Comparison of ENCODE assay signal across 1 cellular context in genomic region chr5:142922223-142922952, GRCh38.
A peak's percentile ranks its signal among the peaks of the same experiment; 100 is the strongest.
TF ChIP-seq lines count a peak whose summit lies in the region.

No MANE protein-coding gene starts in this region.

TF ChIP-seq in HepG2, 621 proteins besides CTCF, POLR2A, EP300 and RAD21 (continued from another document and continues in another):
- peak; percentile 76 for TF ChIP-seq SKIL (CRISPR knock-in tag; IDR thresholded peaks at IDR 0.05; ENCODE audit: borderline replicate concordance)
- TF ChIP-seq, protein P1, sequence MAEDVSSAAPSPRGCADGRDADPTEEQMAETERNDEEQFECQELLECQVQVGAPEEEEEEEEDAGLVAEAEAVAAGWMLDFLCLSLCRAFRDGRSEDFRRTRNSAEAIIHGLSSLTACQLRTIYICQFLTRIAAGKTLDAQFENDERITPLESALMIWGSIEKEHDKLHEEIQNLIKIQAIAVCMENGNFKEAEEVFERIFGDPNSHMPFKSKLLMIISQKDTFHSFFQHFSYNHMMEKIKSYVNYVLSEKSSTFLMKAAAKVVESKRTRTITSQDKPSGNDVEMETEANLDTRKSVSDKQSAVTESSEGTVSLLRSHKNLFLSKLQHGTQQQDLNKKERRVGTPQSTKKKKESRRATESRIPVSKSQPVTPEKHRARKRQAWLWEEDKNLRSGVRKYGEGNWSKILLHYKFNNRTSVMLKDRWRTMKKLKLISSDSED (CRISPR knock-in tag; IDR thresholded peaks at IDR 0.05) = no peak
- no peak for TF ChIP-seq ZMAT3 (CRISPR knock-in tag; conservative IDR thresholded peaks at IDR 0.05)
- no peak for TF ChIP-seq ZBTB4 (CRISPR knock-in tag; IDR thresholded peaks at IDR 0.05; ENCODE audit: borderline replicate concordance)
- no peak for TF ChIP-seq ZFP36 (IDR thresholded peaks at IDR 0.05; ENCODE audit: borderline replicate concordance, low read depth, low read length, partially characterized antibody)
- peak; percentile 69 for TF ChIP-seq MED1 (CRISPR knock-in tag; IDR thresholded peaks at IDR 0.05)
- TF ChIP-seq ZNF296 (CRISPR knock-in tag; conservative IDR thresholded peaks at IDR 0.05) = no peak
- no peak for TF ChIP-seq ARID2 (CRISPR knock-in tag; IDR thresholded peaks at IDR 0.05; ENCODE audit: borderline replicate concordance)
- TF ChIP-seq ZNF430 (CRISPR knock-in tag; IDR thresholded peaks at IDR 0.05) = no peak
- TF ChIP-seq TBX3 (IDR thresholded peaks at IDR 0.05; ENCODE audit: borderline replicate concordance) = peak; percentile 66; the same call in 1 of the 2 replicates
- TF ChIP-seq MLXIP (CRISPR knock-in tag; IDR thresholded peaks at IDR 0.05; ENCODE audit: borderline replicate concordance) = no peak
- peak; percentile 81; the same call in 1 of the 2 replicates for TF ChIP-seq ZNF646 (CRISPR knock-in tag; IDR thresholded peaks at IDR 0.05)
- TF ChIP-seq, protein P2, sequence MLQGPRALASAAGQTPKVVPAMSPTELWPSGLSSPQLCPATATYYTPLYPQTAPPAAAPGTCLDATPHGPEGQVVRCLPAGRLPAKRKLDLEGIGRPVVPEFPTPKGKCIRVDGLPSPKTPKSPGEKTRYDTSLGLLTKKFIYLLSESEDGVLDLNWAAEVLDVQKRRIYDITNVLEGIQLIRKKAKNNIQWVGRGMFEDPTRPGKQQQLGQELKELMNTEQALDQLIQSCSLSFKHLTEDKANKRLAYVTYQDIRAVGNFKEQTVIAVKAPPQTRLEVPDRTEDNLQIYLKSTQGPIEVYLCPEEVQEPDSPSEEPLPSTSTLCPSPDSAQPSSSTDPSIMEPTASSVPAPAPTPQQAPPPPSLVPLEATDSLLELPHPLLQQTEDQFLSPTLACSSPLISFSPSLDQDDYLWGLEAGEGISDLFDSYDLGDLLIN (CRISPR knock-in tag; IDR thresholded peaks at IDR 0.05; ENCODE audit: borderline replicate concordance) = no peak
- TF ChIP-seq ISL2 (CRISPR knock-in tag; IDR thresholded peaks at IDR 0.05) = peak; percentile 95
- no peak for TF ChIP-seq ZKSCAN8 (CRISPR knock-in tag; IDR thresholded peaks at IDR 0.05; ENCODE audit: borderline replicate concordance)
- no peak for TF ChIP-seq ZNF33A (CRISPR knock-in tag; IDR thresholded peaks at IDR 0.05; ENCODE audit: borderline replicate concordance)
- no peak for TF ChIP-seq ATF6 (CRISPR knock-in tag; conservative IDR thresholded peaks at IDR 0.05)
- TF ChIP-seq KLF9 (CRISPR knock-in tag; IDR thresholded peaks at IDR 0.05; ENCODE audit: low read depth) = no peak
- peak; percentile 28; the same call in 1 of the 2 replicates for TF ChIP-seq MYPOP (CRISPR knock-in tag; IDR thresholded peaks at IDR 0.05)
- no peak for TF ChIP-seq ZNF12 (CRISPR knock-in tag; IDR thresholded peaks at IDR 0.05)
- TF ChIP-seq ZNF749 (CRISPR knock-in tag; IDR thresholded peaks at IDR 0.05; ENCODE audit: borderline replicate concordance) = no peak
- TF ChIP-seq E2F1 (CRISPR knock-in tag; IDR thresholded peaks at IDR 0.05) = no peak
- TF ChIP-seq WIZ (CRISPR knock-in tag; IDR thresholded peaks at IDR 0.05) = no peak
- TF ChIP-seq PLRG1 (conservative IDR thresholded peaks at IDR 0.05) = no peak
- no peak for TF ChIP-seq MXI1 (IDR thresholded peaks at IDR 0.05; ENCODE audit: borderline replicate concordance, low read depth, low read length)
- no peak for TF ChIP-seq ZNF33B (CRISPR knock-in tag; IDR thresholded peaks at IDR 0.05)
- TF ChIP-seq MBD4 (IDR thresholded peaks at IDR 0.05; ENCODE audit: borderline replicate concordance, low read length) = peak; percentile 74; the same call in 1 of the 2 replicates
- TF ChIP-seq ZNF337 (CRISPR knock-in tag; IDR thresholded peaks at IDR 0.05; ENCODE audit: borderline replicate concordance, low read depth) = no peak
- TF ChIP-seq, protein P3, sequence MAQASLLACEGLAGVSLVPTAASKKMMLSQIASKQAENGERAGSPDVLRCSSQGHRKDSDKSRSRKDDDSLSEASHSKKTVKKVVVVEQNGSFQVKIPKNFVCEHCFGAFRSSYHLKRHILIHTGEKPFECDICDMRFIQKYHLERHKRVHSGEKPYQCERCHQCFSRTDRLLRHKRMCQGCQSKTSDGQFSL (CRISPR knock-in tag; IDR thresholded peaks at IDR 0.05) = no peak
- no peak for TF ChIP-seq ZBTB44 (CRISPR knock-in tag; IDR thresholded peaks at IDR 0.05)
- TF ChIP-seq SKI (IDR thresholded peaks at IDR 0.05; ENCODE audit: partially characterized antibody) = peak; percentile 27
